In genomic region chr6:139973602-139974373, GRCh38 we compare ENCODE assay signal across 10 cellular contexts.
DNase-seq lines count a peak whose midpoint lies in the region; ATAC-seq and TF ChIP-seq lines count a peak whose summit lies in the region.
"Had no signal": no experiment of that assay in that cellular context is flagged by ENCODE, and none has a peak within 500 bp of the region (broad histone marks: within the 10 kb centered on the region; RNA-seq: fewer than 3 reads in every experiment).

No MANE protein-coding gene starts in this region.

- no peak for TF ChIP-seq POLR2A in erythroblast (IDR thresholded peaks at IDR 0.05; ENCODE audit: low read length)

- H3K4me1 ChIP-seq in BLaER1 (0 out of 2 replicates have a peak, but pooled peaks cover 8% of the 10 kb centered on the region), mucosa of descending colon (ENCODE audit: low read depth) (no peaks in the 10 kb centered on the region)

- TF ChIP-seq CTCF in mucosa of descending colon (IDR thresholded peaks at IDR 0.05): no peak

- no peaks in the 10 kb centered on the region for H4K20me1 ChIP-seq in BLaER1

- H3K36me3 ChIP-seq in BLaER1 (no peaks in the 10 kb centered on the region), mucosa of descending colon (ENCODE audit: low read depth) (no peaks in the 10 kb centered on the region)

- peak overlapping the region; percentile 22; the same call in 1 of the 2 replicates for H3K4me2 ChIP-seq in BLaER1

- no peak overlapping the region for H3K9ac ChIP-seq in BLaER1

- DNase-seq in NCI-H69 (lab: John Stamatoyannopoulos, UW) (peak; percentile 10), erythroblast (lab: John Stamatoyannopoulos, UW) (peak; percentile 31 to 40), mucosa of descending colon (no peak), GOT3 (lab: John Stamatoyannopoulos, UW) (no peak), NCI-H1105 treated with DMSO at 0.1 percent for 48 hours (lab: John Stamatoyannopoulos, UW) (no peak)
- no peak for DNase-seq in activated CD8-positive, alpha-beta memory T cell treated with anti-CD3 and anti-CD28 coated beads for 24 hours
- no peak for DNase-seq in effector CD8-positive, alpha-beta T cell (lab: John Stamatoyannopoulos, UW)
- DNase-seq: activated CD4-positive, alpha-beta memory T cell treated with anti-CD3 and anti-CD28 coated beads, Interleukin-2, amount 10 ng/mL, durations not matched to agents 7 days and 5 days; NCI-H774 had no signal

- no peak overlapping the region for H3K4me3 ChIP-seq in BLaER1
- no peak overlapping the region for H3K4me3 ChIP-seq in mucosa of descending colon

- no peak overlapping the region for H3K27ac ChIP-seq in BLaER1

- no peaks in the 10 kb centered on the region for H3K27me3 ChIP-seq in BLaER1

- H3K9me3 ChIP-seq in BLaER1 (no peaks in the 10 kb centered on the region), mucosa of descending colon (no peaks in the 10 kb centered on the region)

- intact Hi-C loops in mucosa of descending colon (cut with DNase I, micrococcal nuclease): no loop called here

- ATAC-seq in mucosa of descending colon: peak; percentile 65

Comparison
In these comparisons a context has a peak if more than half of its experiments do, and no peak if none do; other contexts are left out.
1. DNase-seq: peak in NCI-H69 (single experiment) and erythroblast (2 of 2); none in mucosa of descending colon (0 of 3), activated CD8-positive, alpha-beta memory T cell treated with anti-CD3 and anti-CD28 coated beads for 24 hours (single experiment), effector CD8-positive, alpha-beta T cell (single experiment), GOT3 (single experiment) and NCI-H1105 treated with DMSO at 0.1 percent for 48 hours (single experiment).